ENCODE assay signal across 8 cellular contexts in genomic region chr17:35082073-35082657, GRCh38. TPM values are rescaled to one million over a fixed set of nuclear protein-coding genes. Genes with fewer than 3 reads are reported as not detected.
DNase-seq lines count a peak whose midpoint lies in the region; ATAC-seq and TF ChIP-seq lines count a peak whose summit lies in the region.

No MANE protein-coding gene starts in this region.

- intact Hi-C loops in uterus (cut with DNase I; ENCODE audit: low total_unique reads): no loop called here

- DNase-seq in BE2C (peak; percentile 34), HFF-Myc (ENCODE audit: extremely low read depth, low read depth) (peak; percentile 73), fibroblast of the aortic adventitia (ENCODE audit: low read depth) (peak; percentile 75), SK-N-DZ (ENCODE audit: low spot score) (no peak), uterus (no peak), KG1 (lab: John Stamatoyannopoulos, UW) (no peak)

- no peak overlapping the region for H3K27ac ChIP-seq in uterus

- no peaks in the 10 kb centered on the region for H3K9me3 ChIP-seq in BE2C
- no peaks in the 10 kb centered on the region for H3K9me3 ChIP-seq in uterus

- ATAC-seq in SK-N-SH treated with all-trans-retinoic acid at 6 μM for 48 hours (peak; percentile 74), HG03378 (IDR thresholded peaks at IDR 0.05; ENCODE audit: unreplicated experiment) (no peak)

- H3K4me3 ChIP-seq in BE2C (ENCODE audit: low read depth, low read length) (no peak overlapping the region), HFF-Myc (replicated peaks; ENCODE audit: low read depth, low read length) (no peak overlapping the region), fibroblast of the aortic adventitia (ENCODE audit: low read depth, low read length) (no peak overlapping the region), uterus (no peak overlapping the region)

- no peaks in the 10 kb centered on the region for H3K36me3 ChIP-seq in BE2C
- H3K36me3 ChIP-seq in uterus: no peaks in the 10 kb centered on the region

- H3K4me1 ChIP-seq in BE2C: peaks cover 5% of the 10 kb centered on the region
- peaks cover 0 to 4% of the 10 kb centered on the region in 2 donors for H3K4me1 ChIP-seq in uterus

- TF ChIP-seq CTCF in BE2C (IDR thresholded peaks at IDR 0.05; ENCODE audit: low read depth, low read length) (no peak), HFF-Myc (IDR thresholded peaks at IDR 0.05; ENCODE audit: low read depth, low read length, missing control alignments) (no peak), fibroblast of the aortic adventitia (IDR thresholded peaks at IDR 0.05; ENCODE audit: insufficient read depth, low read length) (no peak), uterus (IDR thresholded peaks at IDR 0.05) (no peak)

- no peaks in the 10 kb centered on the region for H3K27me3 ChIP-seq in BE2C
- H3K27me3 ChIP-seq in uterus: no peaks in the 10 kb centered on the region

- no peak for TF ChIP-seq POLR2A in uterus (IDR thresholded peaks at IDR 0.05)

TF ChIP-seq in SK-N-SH treated with all-trans-retinoic acid at 6 μM for 48 hours, 23 proteins besides CTCF, POLR2A, EP300 and RAD21:
- TF ChIP-seq BACH2 (CRISPR knock-in tag; IDR thresholded peaks at IDR 0.05; ENCODE audit: borderline replicate concordance) (no peak), SNAI2 (CRISPR knock-in tag; IDR thresholded peaks at IDR 0.05) (peak; percentile 83), ISL1 (CRISPR knock-in tag; IDR thresholded peaks at IDR 0.05) (peak; percentile 97), ZC3H10 (CRISPR knock-in tag; IDR thresholded peaks at IDR 0.05) (no peak), ESRRG (CRISPR knock-in tag; IDR thresholded peaks at IDR 0.05) (no peak), RARB (CRISPR knock-in tag; IDR thresholded peaks at IDR 0.05) (no peak), ZNF8 (CRISPR knock-in tag; IDR thresholded peaks at IDR 0.05) (no peak), CSRNP3 (CRISPR knock-in tag; IDR thresholded peaks at IDR 0.05) (peak; percentile 30; the same call in 1 of the 2 replicates), CSDC2 (CRISPR knock-in tag; IDR thresholded peaks at IDR 0.05) (no peak), GLIS3 (CRISPR knock-in tag; IDR thresholded peaks at IDR 0.05) (no peak)
TF ChIP-seq in SK-N-SH treated with all-trans-retinoic acid at 6 μM for 48 hours: peak in this region for 3.

RNA-seq across cellular contexts. Expression of gene RFFL, which starts 18.7 kb away (rescaled TPM):
- 6.7 TPM for polyA plus RNA-seq in BE2C (2012; ENCODE audit: insufficient read depth, insufficient read length, low read depth)
- total RNA-seq in fibroblast of the aortic adventitia (ENCODE audit: low replicate concordance): 17.0 TPM in 2 replicates
- polyA plus RNA-seq in SK-N-DZ (2014; cell fraction: cytosol; rRNA removed): 8.5 and 9.7 TPM in 2 replicates
- polyA plus RNA-seq in SK-N-DZ (2014; cell fraction: nucleus; rRNA removed): 3.3 and 7.7 TPM in 2 replicates
- total RNA-seq in uterus: 10 to 100 TPM; 11.5 to 38.5 (median 14.6) TPM

RNA-seq across cellular contexts. Expression of gene RAD51D, which starts 37.5 kb away (rescaled TPM):
- polyA plus RNA-seq in BE2C (2012; ENCODE audit: insufficient read depth, insufficient read length, low read depth): 5.4 TPM
- total RNA-seq in fibroblast of the aortic adventitia (ENCODE audit: low replicate concordance) (4.7 and 14.8 TPM in 2 replicates), uterus (10 to 100 TPM in 2 of 4 donors, 1 to 10 TPM in 1, under 1 TPM in 1; 0.29 to 17.4 (median 7.6) TPM)
- polyA plus RNA-seq in SK-N-DZ (2014; cell fraction: cytosol; rRNA removed): 25.3 and 25.9 TPM in 2 replicates
- 25.4 and 33.4 TPM in 2 replicates for polyA plus RNA-seq in SK-N-DZ (2014; cell fraction: nucleus; rRNA removed)

RNA-seq across cellular contexts. Expression of gene FNDC8, which starts 39.2 kb away (rescaled TPM):
- polyA plus RNA-seq in BE2C (2012; ENCODE audit: insufficient read depth, insufficient read length, low read depth): not detected
- total RNA-seq in fibroblast of the aortic adventitia (ENCODE audit: low replicate concordance) (not detected in 2 replicates), uterus (not detected)
- polyA plus RNA-seq in SK-N-DZ (2014; cell fraction: cytosol; rRNA removed): not detected in 2 replicates
- not detected in 2 replicates for polyA plus RNA-seq in SK-N-DZ (2014; cell fraction: nucleus; rRNA removed)

RNA-seq across cellular contexts. Expression of gene NLE1, which starts 59.9 kb away (rescaled TPM):
- 78.1 TPM for polyA plus RNA-seq in BE2C (2012; ENCODE audit: insufficient read depth, insufficient read length, low read depth)
- total RNA-seq in fibroblast of the aortic adventitia (ENCODE audit: low replicate concordance) (11.7 and 14.1 TPM in 2 replicates), uterus (10 to 100 TPM in 3 of 4 donors, 1 to 10 TPM in 1; 3.6 to 30.0 (median 19.7) TPM)
- polyA plus RNA-seq in SK-N-DZ (2014; cell fraction: cytosol; rRNA removed): 35.3 and 39.3 TPM in 2 replicates
- polyA plus RNA-seq in SK-N-DZ (2014; cell fraction: nucleus; rRNA removed): 41.4 and 57.2 TPM in 2 replicates

Comparison
In these comparisons a context has a peak if more than half of its experiments do, and no peak if none do; other contexts are left out.
1. DNase-seq: peak in BE2C (single experiment), HFF-Myc (single experiment) and fibroblast of the aortic adventitia (single experiment); none in SK-N-DZ (single experiment), uterus (0 of 2) and KG1 (single experiment).